19 cellular contexts compared by ENCODE assay signal in the genomic region with DNA sequence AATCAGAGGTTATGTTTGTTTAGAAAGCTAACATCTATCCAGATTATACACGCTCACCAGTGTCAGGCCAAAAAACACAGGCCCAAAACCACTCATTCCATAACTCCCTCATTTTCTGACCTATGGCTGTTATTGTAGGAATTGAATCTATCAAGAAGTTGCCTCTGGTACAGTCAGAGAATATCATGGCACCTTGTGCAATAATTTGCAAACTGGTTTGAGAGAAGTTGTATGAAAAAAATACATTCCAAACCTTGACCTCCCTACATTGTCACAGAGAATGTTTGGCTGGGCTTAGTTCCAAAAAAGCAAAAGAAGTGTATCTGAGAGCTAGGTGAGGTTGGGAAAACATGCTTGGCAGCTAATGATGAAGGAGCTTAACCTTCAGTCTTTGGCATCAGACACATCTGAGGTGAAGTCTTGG.
DNase-seq lines count a peak whose midpoint lies in the region; ATAC-seq and TF ChIP-seq lines count a peak whose summit lies in the region.
"Had no signal": no experiment of that assay in that cellular context is flagged by ENCODE, and none has a peak within 500 bp of the region (broad histone marks: within the 10 kb centered on the region; RNA-seq: fewer than 3 reads in every experiment).

No MANE protein-coding gene starts in this region.

- H3K79me2 ChIP-seq in PC-3 (ENCODE audit: low read length), result no peaks in the 10 kb centered on the region
- no peaks in the 10 kb centered on the region for H3K79me2 ChIP-seq in OCI-LY7 (ENCODE audit: insufficient read depth, low read depth, low read length)

- intact Hi-C loops in PC-3 (cut with micrococcal nuclease) (no loop called here), OCI-LY7 (cut with micrococcal nuclease; ENCODE audit: unreplicated experiment) (no loop called here)

- DNase-seq in Caki2 (ENCODE audit: low read depth) (peak; percentile 90), PC-3 (peak; percentile 84), SHP77 (lab: John Stamatoyannopoulos, UW) (no peak), globus pallidus (ENCODE audit: low spot score) (no peak), NCI-H2029 treated with DMSO at 0.1 percent for 48 hours (lab: John Stamatoyannopoulos, UW) (no peak), OCI-LY7 (ENCODE audit: low spot score) (no peak)
- DNase-seq: activated gamma-delta T cell; DND-41; erythroblast; NCI-H1436 treated with DMSO at 0.1 percent for 48 hours; NCI-H82; SHP77 treated with DMSO at 0.1 percent for 48 hours; stimulated activated CD4-positive, alpha-beta T cell treated with anti-CD3 and anti-CD28 coated beads, Interleukin-4, amount 100 ng/mL, for 1 hour; uterus had no signal

- CTCF ChIA-PET in PC-3 (lab: Charles Lee) (no interaction called here), OCI-LY7 (lab: Charles Lee; ENCODE audit: unreplicated experiment) (no interaction called here)

- BruUV-seq in PC-3 (replicated peaks; lab: Mats Ljungman, UMichigan) (no TSS peak), OCI-LY7 (replicated peaks; lab: Mats Ljungman, UMichigan) (no TSS peak)

- no peaks in the 10 kb centered on the region for H3F3A ChIP-seq in PC-3 (ENCODE audit: low read length, unreplicated experiment)

- H3K27ac ChIP-seq in PC-3 (ENCODE audit: low read length), result no peak overlapping the region
- no peak overlapping the region for H3K27ac ChIP-seq in OCI-LY7 (ENCODE audit: low read depth, low read length, poor library complexity, severe bottlenecking)
- H3K27ac ChIP-seq: uterus had no signal

- H3K4me3 ChIP-seq in PC-3 (ENCODE audit: low read length) (no peak overlapping the region), OCI-LY7 (ENCODE audit: low read depth, low read length, poor library complexity, severe bottlenecking) (no peak overlapping the region)
- H3K4me3 ChIP-seq: GM12878, uterus had no signal

- H4K20me1 ChIP-seq in PC-3 (ENCODE audit: low read length) (no peaks in the 10 kb centered on the region), OCI-LY7 (ENCODE audit: insufficient read depth, low read length) (no peaks in the 10 kb centered on the region)

- H3K36me3 Mint-ChIP-seq in nephron (ENCODE audit: low read depth), result peaks cover 3% of the 10 kb centered on the region

- TF ChIP-seq CTCF in PC-3 (conservative IDR thresholded peaks at IDR 0.05; ENCODE audit: low read depth, low read length), result no peak
- TF ChIP-seq CTCF in nephron (IDR thresholded peaks at IDR 0.05; ENCODE audit: unreplicated experiment in 3 of 3), result no peak
- no peak for TF ChIP-seq CTCF in OCI-LY7 (conservative IDR thresholded peaks at IDR 0.05; ENCODE audit: low read length)

- no peaks in the 10 kb centered on the region for H3K36me3 ChIP-seq in PC-3 (ENCODE audit: low read depth, low read length)
- H3K36me3 ChIP-seq in OCI-LY7 (ENCODE audit: insufficient read depth, low read length), result no peaks in the 10 kb centered on the region
- H3K36me3 ChIP-seq: uterus had no signal

- peak overlapping the region; percentile 30 to 80 (median 55) for H3K27ac Mint-ChIP-seq in nephron
- H3K27ac Mint-ChIP-seq: B cell had no signal

- peaks cover 5% of the 10 kb centered on the region for H3K9me3 Mint-ChIP-seq in nephron

- no peaks in the 10 kb centered on the region for H3K27me3 Mint-ChIP-seq in nephron (ENCODE audit: low read depth)
- H3K27me3 Mint-ChIP-seq: B cell; central memory CD8-positive, alpha-beta T cell had no signal

- H3K4me2 ChIP-seq in PC-3 (ENCODE audit: low read length) (0 out of 2 replicates have a peak overlapping the region, but pooled peaks have one; percentile 7), OCI-LY7 (ENCODE audit: low read length) (no peak overlapping the region)

- ATAC-seq in PC-3 (no peak; the same call in 1 of the 2 replicates), esophagus mucosa (peak; percentile 92)
- ATAC-seq: GM12878 had no signal

- H3K9me3 ChIP-seq in PC-3 (ENCODE audit: low read length), result no peaks in the 10 kb centered on the region
- H3K9me3 ChIP-seq in OCI-LY7 (ENCODE audit: low read length), result no peaks in the 10 kb centered on the region
- H3K9me3 ChIP-seq: uterus had no signal

- in situ Hi-C loops in Caki2 (cut with HindIII; ENCODE audit: low pct_unique_long_range_greater_than_20kb, low sequenced_read_pairs), result no loop called here

- peaks cover 16% of the 10 kb centered on the region for H3K4me1 Mint-ChIP-seq in nephron
- H3K4me1 Mint-ChIP-seq: B cell; central memory CD8-positive, alpha-beta T cell had no signal

- no peak overlapping the region for H3K9ac ChIP-seq in PC-3 (ENCODE audit: low read length)

- POLR2A ChIA-PET in PC-3 (lab: Charles Lee; ENCODE audit: unreplicated experiment) (no interaction called here), OCI-LY7 (lab: Charles Lee) (interaction anchor here (0.7 kb wide), 1 partner anchor 13 kb away, joined by 4 read pairs; no protein-coding TSS in a partner anchor)

- no peaks in the 10 kb centered on the region for H3K9me2 ChIP-seq in PC-3 (replicated peaks; ENCODE audit: low read length)
- H3K9me2 ChIP-seq in OCI-LY7 (ENCODE audit: insufficient read depth, low read length), result no peaks in the 10 kb centered on the region

- H3K4me1 ChIP-seq in PC-3 (ENCODE audit: insufficient read depth, low read length) (peaks cover 13% of the 10 kb centered on the region), OCI-LY7 (ENCODE audit: insufficient read depth, low read length, poor library complexity, severe bottlenecking) (no peaks in the 10 kb centered on the region)
- H3K4me1 ChIP-seq: uterus had no signal

- H3K27me3 ChIP-seq in PC-3 (ENCODE audit: low read length), result no peaks in the 10 kb centered on the region
- H3K27me3 ChIP-seq: uterus had no signal

- H2AFZ ChIP-seq in PC-3 (ENCODE audit: low read length) (no peak overlapping the region), OCI-LY7 (ENCODE audit: low read length) (no peak overlapping the region)

- H3K4me3 Mint-ChIP-seq in nephron, result no peak overlapping the region
- H3K4me3 Mint-ChIP-seq: B cell; central memory CD8-positive, alpha-beta T cell had no signal

Comparison
In these comparisons a context has a peak if more than half of its experiments do, and no peak if none do; other contexts are left out.
1. DNase-seq: peak in Caki2 (single experiment) and PC-3 (single experiment); none in SHP77 (0 of 2), globus pallidus (single experiment), NCI-H2029 treated with DMSO at 0.1 percent for 48 hours (single experiment) and OCI-LY7 (single experiment).